ENCODE assay signal across 1 cellular context in the genomic region with DNA sequence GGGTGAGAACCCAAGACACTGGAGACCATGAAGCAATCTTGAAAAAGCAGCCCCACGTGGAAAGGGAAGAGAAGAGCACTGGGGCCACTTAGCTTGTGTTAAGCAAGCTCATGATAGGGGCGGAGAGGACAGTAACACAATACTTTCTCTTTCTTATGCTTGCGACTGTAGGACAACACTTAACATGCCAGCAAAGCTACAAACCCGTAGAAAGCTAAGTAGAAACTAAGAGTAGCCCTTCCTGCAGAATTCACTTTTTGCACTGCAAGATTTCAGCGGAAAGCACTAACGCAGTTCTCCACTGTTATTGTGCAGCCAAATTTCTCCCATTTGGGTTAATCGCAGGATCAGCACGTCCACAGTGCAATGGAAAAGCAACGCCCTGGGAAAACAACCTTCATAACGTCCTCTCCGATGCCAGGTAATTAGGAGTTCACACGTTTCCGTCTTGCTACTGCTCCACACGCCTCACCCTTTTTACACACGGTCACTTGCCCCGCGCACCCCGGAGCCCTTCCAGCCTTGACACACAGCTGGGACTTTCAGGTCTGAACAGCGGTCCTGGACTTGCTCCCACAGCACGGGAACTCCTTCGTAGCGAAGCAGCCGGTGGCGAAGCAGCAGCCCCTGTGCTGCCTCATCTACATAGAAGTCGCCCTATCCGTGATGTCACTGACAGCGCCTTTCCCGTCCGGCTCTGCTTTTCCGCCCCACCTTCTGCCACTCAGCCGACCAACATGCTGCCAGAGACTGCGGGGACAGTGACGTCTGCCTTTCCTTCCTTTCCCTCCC.
TF ChIP-seq lines count a peak whose summit lies in the region.

No MANE protein-coding gene starts in this region.

TF ChIP-seq in HEK293, 187 proteins besides CTCF, POLR2A, EP300 and RAD21 (continued from another document and continues in another):
- TF ChIP-seq, protein P1, sequence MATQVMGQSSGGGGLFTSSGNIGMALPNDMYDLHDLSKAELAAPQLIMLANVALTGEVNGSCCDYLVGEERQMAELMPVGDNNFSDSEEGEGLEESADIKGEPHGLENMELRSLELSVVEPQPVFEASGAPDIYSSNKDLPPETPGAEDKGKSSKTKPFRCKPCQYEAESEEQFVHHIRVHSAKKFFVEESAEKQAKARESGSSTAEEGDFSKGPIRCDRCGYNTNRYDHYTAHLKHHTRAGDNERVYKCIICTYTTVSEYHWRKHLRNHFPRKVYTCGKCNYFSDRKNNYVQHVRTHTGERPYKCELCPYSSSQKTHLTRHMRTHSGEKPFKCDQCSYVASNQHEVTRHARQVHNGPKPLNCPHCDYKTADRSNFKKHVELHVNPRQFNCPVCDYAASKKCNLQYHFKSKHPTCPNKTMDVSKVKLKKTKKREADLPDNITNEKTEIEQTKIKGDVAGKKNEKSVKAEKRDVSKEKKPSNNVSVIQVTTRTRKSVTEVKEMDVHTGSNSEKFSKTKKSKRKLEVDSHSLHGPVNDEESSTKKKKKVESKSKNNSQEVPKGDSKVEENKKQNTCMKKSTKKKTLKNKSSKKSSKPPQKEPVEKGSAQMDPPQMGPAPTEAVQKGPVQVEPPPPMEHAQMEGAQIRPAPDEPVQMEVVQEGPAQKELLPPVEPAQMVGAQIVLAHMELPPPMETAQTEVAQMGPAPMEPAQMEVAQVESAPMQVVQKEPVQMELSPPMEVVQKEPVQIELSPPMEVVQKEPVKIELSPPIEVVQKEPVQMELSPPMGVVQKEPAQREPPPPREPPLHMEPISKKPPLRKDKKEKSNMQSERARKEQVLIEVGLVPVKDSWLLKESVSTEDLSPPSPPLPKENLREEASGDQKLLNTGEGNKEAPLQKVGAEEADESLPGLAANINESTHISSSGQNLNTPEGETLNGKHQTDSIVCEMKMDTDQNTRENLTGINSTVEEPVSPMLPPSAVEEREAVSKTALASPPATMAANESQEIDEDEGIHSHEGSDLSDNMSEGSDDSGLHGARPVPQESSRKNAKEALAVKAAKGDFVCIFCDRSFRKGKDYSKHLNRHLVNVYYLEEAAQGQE (tag by site-specific recombination; IDR thresholded peaks at IDR 0.05): peak; percentile 56
- TF ChIP-seq ZNF140 (tag by site-specific recombination; IDR thresholded peaks at IDR 0.05): no peak
- no peak for TF ChIP-seq ZNF112 (tag by site-specific recombination; IDR thresholded peaks at IDR 0.05)
- peak; percentile 96 for TF ChIP-seq ZNF600 (tag by site-specific recombination; IDR thresholded peaks at IDR 0.05)
- no peak; the same call in 1 of the 2 replicates for TF ChIP-seq ZFP37 (tag by site-specific recombination; IDR thresholded peaks at IDR 0.05)
- TF ChIP-seq, protein P2, sequence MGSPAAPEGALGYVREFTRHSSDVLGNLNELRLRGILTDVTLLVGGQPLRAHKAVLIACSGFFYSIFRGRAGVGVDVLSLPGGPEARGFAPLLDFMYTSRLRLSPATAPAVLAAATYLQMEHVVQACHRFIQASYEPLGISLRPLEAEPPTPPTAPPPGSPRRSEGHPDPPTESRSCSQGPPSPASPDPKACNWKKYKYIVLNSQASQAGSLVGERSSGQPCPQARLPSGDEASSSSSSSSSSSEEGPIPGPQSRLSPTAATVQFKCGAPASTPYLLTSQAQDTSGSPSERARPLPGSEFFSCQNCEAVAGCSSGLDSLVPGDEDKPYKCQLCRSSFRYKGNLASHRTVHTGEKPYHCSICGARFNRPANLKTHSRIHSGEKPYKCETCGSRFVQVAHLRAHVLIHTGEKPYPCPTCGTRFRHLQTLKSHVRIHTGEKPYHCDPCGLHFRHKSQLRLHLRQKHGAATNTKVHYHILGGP (tag by site-specific recombination; IDR thresholded peaks at IDR 0.05): no peak
- TF ChIP-seq HOXD13 (CRISPR knock-in tag; IDR thresholded peaks at IDR 0.05; ENCODE audit: borderline replicate concordance): peak; percentile 60
- TF ChIP-seq OSR2 (tag by site-specific recombination; IDR thresholded peaks at IDR 0.05): peak; percentile 67
- no peak for TF ChIP-seq ZNF677 (tag by site-specific recombination; IDR thresholded peaks at IDR 0.05)
- no peak; the same call in none of the 2 replicates for TF ChIP-seq YY1 (tag by site-specific recombination; IDR thresholded peaks at IDR 0.05)
- 0 out of 2 replicates have a peak, but pooled peaks have one; percentile 21 for TF ChIP-seq GLI4 (tag by site-specific recombination; IDR thresholded peaks at IDR 0.05)
- TF ChIP-seq, protein P3, sequence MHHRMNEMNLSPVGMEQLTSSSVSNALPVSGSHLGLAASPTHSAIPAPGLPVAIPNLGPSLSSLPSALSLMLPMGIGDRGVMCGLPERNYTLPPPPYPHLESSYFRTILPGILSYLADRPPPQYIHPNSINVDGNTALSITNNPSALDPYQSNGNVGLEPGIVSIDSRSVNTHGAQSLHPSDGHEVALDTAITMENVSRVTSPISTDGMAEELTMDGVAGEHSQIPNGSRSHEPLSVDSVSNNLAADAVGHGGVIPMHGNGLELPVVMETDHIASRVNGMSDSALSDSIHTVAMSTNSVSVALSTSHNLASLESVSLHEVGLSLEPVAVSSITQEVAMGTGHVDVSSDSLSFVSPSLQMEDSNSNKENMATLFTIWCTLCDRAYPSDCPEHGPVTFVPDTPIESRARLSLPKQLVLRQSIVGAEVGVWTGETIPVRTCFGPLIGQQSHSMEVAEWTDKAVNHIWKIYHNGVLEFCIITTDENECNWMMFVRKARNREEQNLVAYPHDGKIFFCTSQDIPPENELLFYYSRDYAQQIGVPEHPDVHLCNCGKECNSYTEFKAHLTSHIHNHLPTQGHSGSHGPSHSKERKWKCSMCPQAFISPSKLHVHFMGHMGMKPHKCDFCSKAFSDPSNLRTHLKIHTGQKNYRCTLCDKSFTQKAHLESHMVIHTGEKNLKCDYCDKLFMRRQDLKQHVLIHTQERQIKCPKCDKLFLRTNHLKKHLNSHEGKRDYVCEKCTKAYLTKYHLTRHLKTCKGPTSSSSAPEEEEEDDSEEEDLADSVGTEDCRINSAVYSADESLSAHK (tag by site-specific recombination; IDR thresholded peaks at IDR 0.05): peak; percentile 71
- TF ChIP-seq ZNF394 (tag by site-specific recombination; IDR thresholded peaks at IDR 0.05; ENCODE audit: borderline replicate concordance): peak; percentile 84; the same call in 1 of the 2 replicates
- TF ChIP-seq, protein P4, sequence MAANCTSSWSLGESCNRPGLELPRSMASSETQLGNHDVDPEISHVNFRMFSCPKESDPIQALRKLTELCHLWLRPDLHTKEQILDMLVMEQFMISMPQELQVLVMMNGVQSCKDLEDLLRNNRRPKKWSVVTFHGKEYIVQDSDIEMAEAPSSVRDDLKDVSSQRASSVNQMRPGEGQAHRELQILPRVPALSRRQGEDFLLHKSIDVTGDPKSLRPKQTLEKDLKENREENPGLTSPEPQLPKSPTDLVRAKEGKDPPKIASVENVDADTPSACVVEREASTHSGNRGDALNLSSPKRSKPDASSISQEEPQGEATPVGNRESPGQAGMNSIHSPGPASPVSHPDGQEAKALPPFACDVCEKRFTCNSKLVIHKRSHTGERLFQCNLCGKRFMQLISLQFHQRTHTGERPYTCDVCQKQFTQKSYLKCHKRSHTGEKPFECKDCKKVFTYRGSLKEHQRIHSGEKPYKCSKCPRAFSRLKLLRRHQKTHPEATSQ (tag by site-specific recombination; IDR thresholded peaks at IDR 0.05): peak; percentile 81; the same call in 1 of the 2 replicates
- TF ChIP-seq ZNF292 (tag by site-specific recombination; IDR thresholded peaks at IDR 0.05; ENCODE audit: borderline replicate concordance, low read depth): no peak
- peak; percentile 93 for TF ChIP-seq KLF8 (tag by site-specific recombination; IDR thresholded peaks at IDR 0.05)
- TF ChIP-seq, protein P5, sequence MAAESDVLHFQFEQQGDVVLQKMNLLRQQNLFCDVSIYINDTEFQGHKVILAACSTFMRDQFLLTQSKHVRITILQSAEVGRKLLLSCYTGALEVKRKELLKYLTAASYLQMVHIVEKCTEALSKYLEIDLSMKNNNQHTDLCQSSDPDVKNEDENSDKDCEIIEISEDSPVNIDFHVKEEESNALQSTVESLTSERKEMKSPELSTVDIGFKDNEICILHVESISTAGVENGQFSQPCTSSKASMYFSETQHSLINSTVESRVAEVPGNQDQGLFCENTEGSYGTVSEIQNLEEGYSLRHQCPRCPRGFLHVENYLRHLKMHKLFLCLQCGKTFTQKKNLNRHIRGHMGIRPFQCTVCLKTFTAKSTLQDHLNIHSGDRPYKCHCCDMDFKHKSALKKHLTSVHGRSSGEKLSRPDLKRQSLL (tag by site-specific recombination; IDR thresholded peaks at IDR 0.05): 0 out of 2 replicates have a peak, but pooled peaks have one; percentile 23
- TF ChIP-seq, protein P6, sequence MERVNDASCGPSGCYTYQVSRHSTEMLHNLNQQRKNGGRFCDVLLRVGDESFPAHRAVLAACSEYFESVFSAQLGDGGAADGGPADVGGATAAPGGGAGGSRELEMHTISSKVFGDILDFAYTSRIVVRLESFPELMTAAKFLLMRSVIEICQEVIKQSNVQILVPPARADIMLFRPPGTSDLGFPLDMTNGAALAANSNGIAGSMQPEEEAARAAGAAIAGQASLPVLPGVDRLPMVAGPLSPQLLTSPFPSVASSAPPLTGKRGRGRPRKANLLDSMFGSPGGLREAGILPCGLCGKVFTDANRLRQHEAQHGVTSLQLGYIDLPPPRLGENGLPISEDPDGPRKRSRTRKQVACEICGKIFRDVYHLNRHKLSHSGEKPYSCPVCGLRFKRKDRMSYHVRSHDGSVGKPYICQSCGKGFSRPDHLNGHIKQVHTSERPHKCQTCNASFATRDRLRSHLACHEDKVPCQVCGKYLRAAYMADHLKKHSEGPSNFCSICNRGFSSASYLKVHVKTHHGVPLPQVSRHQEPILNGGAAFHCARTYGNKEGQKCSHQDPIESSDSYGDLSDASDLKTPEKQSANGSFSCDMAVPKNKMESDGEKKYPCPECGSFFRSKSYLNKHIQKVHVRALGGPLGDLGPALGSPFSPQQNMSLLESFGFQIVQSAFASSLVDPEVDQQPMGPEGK (tag by site-specific recombination; IDR thresholded peaks at IDR 0.05): peak; percentile 93
- peak; percentile 59; the same call in 1 of the 2 replicates for TF ChIP-seq OVOL3 (tag by site-specific recombination; IDR thresholded peaks at IDR 0.05)
- TF ChIP-seq, protein P7, sequence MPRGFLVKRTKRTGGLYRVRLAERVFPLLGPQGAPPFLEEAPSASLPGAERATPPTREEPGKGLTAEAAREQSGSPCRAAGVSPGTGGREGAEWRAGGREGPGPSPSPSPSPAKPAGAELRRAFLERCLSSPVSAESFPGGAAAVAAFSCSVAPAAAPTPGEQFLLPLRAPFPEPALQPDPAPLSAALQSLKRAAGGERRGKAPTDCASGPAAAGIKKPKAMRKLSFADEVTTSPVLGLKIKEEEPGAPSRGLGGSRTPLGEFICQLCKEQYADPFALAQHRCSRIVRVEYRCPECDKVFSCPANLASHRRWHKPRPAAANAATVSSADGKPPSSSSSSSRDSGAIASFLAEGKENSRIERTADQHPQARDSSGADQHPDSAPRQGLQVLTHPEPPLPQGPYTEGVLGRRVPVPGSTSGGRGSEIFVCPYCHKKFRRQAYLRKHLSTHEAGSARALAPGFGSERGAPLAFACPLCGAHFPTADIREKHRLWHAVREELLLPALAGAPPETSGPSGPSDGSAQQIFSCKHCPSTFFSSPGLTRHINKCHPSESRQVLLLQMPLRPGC (tag by site-specific recombination; IDR thresholded peaks at IDR 0.05): peak; percentile 57
- TF ChIP-seq ZNF610 (tag by site-specific recombination; IDR thresholded peaks at IDR 0.05; ENCODE audit: borderline replicate concordance): peak; percentile 79; the same call in 1 of the 2 replicates
- no peak for TF ChIP-seq ZNF621 (tag by site-specific recombination; IDR thresholded peaks at IDR 0.05)
- no peak for TF ChIP-seq ZNF274 (IDR thresholded peaks at IDR 0.05; ENCODE audit: low read length)
- no peak for TF ChIP-seq ZNF274 (tag by site-specific recombination; IDR thresholded peaks at IDR 0.05; ENCODE audit: borderline replicate concordance)
- peak; percentile 84; the same call in 1 of the 2 replicates for TF ChIP-seq ZBTB20 (tag by site-specific recombination; IDR thresholded peaks at IDR 0.05)
- TF ChIP-seq ZNF548 (tag by site-specific recombination; IDR thresholded peaks at IDR 0.05): no peak
- TF ChIP-seq, protein P8, sequence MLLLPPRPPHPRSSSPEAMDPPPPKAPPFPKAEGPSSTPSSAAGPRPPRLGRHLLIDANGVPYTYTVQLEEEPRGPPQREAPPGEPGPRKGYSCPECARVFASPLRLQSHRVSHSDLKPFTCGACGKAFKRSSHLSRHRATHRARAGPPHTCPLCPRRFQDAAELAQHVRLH (tag by site-specific recombination; IDR thresholded peaks at IDR 0.05): peak; percentile 81
- TF ChIP-seq ZNF654 (tag by site-specific recombination; IDR thresholded peaks at IDR 0.05; ENCODE audit: low read depth): no peak
- peak; percentile 22; the same call in 1 of the 2 replicates for TF ChIP-seq BCL11B (tag by site-specific recombination; IDR thresholded peaks at IDR 0.05; ENCODE audit: low read depth)
- no peak for TF ChIP-seq ZNF16 (tag by site-specific recombination; IDR thresholded peaks at IDR 0.05; ENCODE audit: low read depth)
- TF ChIP-seq ZNF585B (tag by site-specific recombination; IDR thresholded peaks at IDR 0.05): no peak
- TF ChIP-seq, protein P9, sequence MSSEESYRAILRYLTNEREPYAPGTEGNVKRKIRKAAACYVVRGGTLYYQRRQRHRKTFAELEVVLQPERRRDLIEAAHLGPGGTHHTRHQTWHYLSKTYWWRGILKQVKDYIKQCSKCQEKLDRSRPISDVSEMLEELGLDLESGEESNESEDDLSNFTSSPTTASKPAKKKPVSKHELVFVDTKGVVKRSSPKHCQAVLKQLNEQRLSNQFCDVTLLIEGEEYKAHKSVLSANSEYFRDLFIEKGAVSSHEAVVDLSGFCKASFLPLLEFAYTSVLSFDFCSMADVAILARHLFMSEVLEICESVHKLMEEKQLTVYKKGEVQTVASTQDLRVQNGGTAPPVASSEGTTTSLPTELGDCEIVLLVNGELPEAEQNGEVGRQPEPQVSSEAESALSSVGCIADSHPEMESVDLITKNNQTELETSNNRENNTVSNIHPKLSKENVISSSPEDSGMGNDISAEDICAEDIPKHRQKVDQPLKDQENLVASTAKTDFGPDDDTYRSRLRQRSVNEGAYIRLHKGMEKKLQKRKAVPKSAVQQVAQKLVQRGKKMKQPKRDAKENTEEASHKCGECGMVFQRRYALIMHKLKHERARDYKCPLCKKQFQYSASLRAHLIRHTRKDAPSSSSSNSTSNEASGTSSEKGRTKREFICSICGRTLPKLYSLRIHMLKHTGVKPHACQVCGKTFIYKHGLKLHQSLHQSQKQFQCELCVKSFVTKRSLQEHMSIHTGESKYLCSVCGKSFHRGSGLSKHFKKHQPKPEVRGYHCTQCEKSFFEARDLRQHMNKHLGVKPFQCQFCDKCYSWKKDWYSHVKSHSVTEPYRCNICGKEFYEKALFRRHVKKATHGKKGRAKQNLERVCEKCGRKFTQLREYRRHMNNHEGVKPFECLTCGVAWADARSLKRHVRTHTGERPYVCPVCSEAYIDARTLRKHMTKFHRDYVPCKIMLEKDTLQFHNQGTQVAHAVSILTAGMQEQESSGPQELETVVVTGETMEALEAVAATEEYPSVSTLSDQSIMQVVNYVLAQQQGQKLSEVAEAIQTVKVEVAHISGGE (tag by site-specific recombination; conservative IDR thresholded peaks at IDR 0.05; ENCODE audit: low read depth): peak; percentile 61
- TF ChIP-seq ZNF341 (tag by site-specific recombination; IDR thresholded peaks at IDR 0.05; ENCODE audit: low read depth): peak; percentile 87
